ENCODE assay signal across 31 cellular contexts in genomic region chr3:170225166-170225565, GRCh38. TPM values are rescaled to one million over a fixed set of nuclear protein-coding genes. Genes with fewer than 3 reads are reported as not detected.
DNase-seq lines count a peak whose midpoint lies in the region; ATAC-seq, FAIRE-seq and TF ChIP-seq lines count a peak whose summit lies in the region.
"Had no signal": no experiment of that assay in that cellular context is flagged by ENCODE, and none has a peak within 500 bp of the region (broad histone marks: within the 10 kb centered on the region; RNA-seq: fewer than 3 reads in every experiment).

No MANE protein-coding gene starts in this region.

- POLR2A ChIA-PET in HepG2 (lab: Yijun Ruan, JAX): no interaction called here

- in situ Hi-C loops in HepG2 (cut with HindIII; ENCODE audit: extremely low pct_ligation_motif_present, low pct_unique_long_range_greater_than_20kb): no loop called here

- FAIRE-seq in HepG2 (lab: Jason Lieb, UNC): no peak
- no peak for FAIRE-seq in bronchial epithelial cell (lab: Jason Lieb, UNC)
- peak; percentile 55 for FAIRE-seq in keratinocyte (lab: Jason Lieb, UNC)
- no peak for FAIRE-seq in RCC 7860 (lab: Jason Lieb, UNC)
- FAIRE-seq: A204.1, GM18507 had no signal

- TF ChIP-seq CTCF in HepG2 (CRISPR knock-in tag; IDR thresholded peaks at IDR 0.05) (no peak), right lobe of liver (IDR thresholded peaks at IDR 0.05) (no peak), bronchial epithelial cell (IDR thresholded peaks at IDR 0.05; ENCODE audit: insufficient read depth, low read length, severe bottlenecking) (no peak), keratinocyte (optimal IDR thresholded peaks at IDR 0.05 in 1 of 3, IDR thresholded peaks at IDR 0.05 in 1 of 3, conservative IDR thresholded peaks at IDR 0.05 in 1 of 3; ENCODE audit: extremely low read depth in 1 of 3, insufficient read depth in 2 of 3, low read length in 3 of 3) (no peak), upper lobe of left lung (IDR thresholded peaks at IDR 0.05) (no peak), dorsolateral prefrontal cortex (IDR thresholded peaks at IDR 0.05 in 54 of 56, conservative IDR thresholded peaks at IDR 0.05 in 2 of 56; ENCODE audit: low read depth in 1 of 56, partially characterized antibody in 56 of 56) (no peak)

- no peak overlapping the region for H3K27ac ChIP-seq in HepG2 (ENCODE audit: extremely low read length, insufficient read depth, low read length)
- no peak overlapping the region for H3K27ac ChIP-seq in right lobe of liver
- H3K27ac ChIP-seq in keratinocyte (ENCODE audit: control insufficient read depth, insufficient read depth, low read length): peak overlapping the region; percentile 2
- H3K27ac ChIP-seq in upper lobe of left lung: no peak overlapping the region
- no peak overlapping the region for H3K27ac ChIP-seq in dorsolateral prefrontal cortex
- H3K27ac ChIP-seq: ascending aorta, transverse colon had no signal

- ATAC-seq in HepG2 (no peak), right lobe of liver (no peak), upper lobe of left lung (ENCODE audit: low FRiP score in 2 of 2) (no peak)
- ATAC-seq: activated naive CD4-positive, alpha-beta T cell treated with anti-CD3 and anti-CD28 coated beads, Interleukin-2, amount 50 U/mL, for 72 hours; left ventricle myocardium superior had no signal

- H3K36me3 ChIP-seq in HepG2 (replicated peaks in 1 of 2; ENCODE audit: control insufficient read depth in 1 of 2, insufficient read depth in 2 of 2, low read length in 2 of 2) (no peaks in the 10 kb centered on the region), right lobe of liver (no peaks in the 10 kb centered on the region), bronchial epithelial cell (ENCODE audit: control insufficient read depth, insufficient read depth, low read length) (no peaks in the 10 kb centered on the region), keratinocyte (ENCODE audit: control insufficient read depth in 2 of 2, extremely low read depth in 1 of 2, insufficient read depth in 2 of 2, low read length in 2 of 2) (no peaks in the 10 kb centered on the region), upper lobe of left lung (no peaks in the 10 kb centered on the region)
- H3K36me3 ChIP-seq: ascending aorta, sigmoid colon, stomach, transverse colon had no signal

- intact Hi-C loops in HepG2 (cut with micrococcal nuclease; ENCODE audit: unreplicated experiment) (no loop called here), right lobe of liver (cut with DNase I) (no loop called here), dorsolateral prefrontal cortex (cut with DNase I) (no loop called here)

- H3K27me3 ChIP-seq in HepG2 (ENCODE audit: control insufficient read depth in 1 of 2, insufficient read depth in 2 of 2, low read length in 2 of 2): no peaks in the 10 kb centered on the region; a peak in 1 of 5 replicates
- no peaks in the 10 kb centered on the region for H3K27me3 ChIP-seq in right lobe of liver
- no peaks in the 10 kb centered on the region for H3K27me3 ChIP-seq in bronchial epithelial cell (ENCODE audit: control insufficient read depth, insufficient read depth, low read length)
- no peaks in the 10 kb centered on the region for H3K27me3 ChIP-seq in keratinocyte (ENCODE audit: control insufficient read depth, extremely low read depth, insufficient read depth, low read length)
- H3K27me3 ChIP-seq in upper lobe of left lung: no peaks in the 10 kb centered on the region
- no peaks in the 10 kb centered on the region for H3K27me3 ChIP-seq in dorsolateral prefrontal cortex
- H3K27me3 ChIP-seq: ascending aorta, sigmoid colon, stomach, transverse colon had no signal

- H3K79me2 ChIP-seq in HepG2 (ENCODE audit: insufficient read depth, low read length) (peaks cover 59% of the 10 kb centered on the region), keratinocyte (ENCODE audit: control insufficient read depth, insufficient read depth, low read length) (peaks cover 71% of the 10 kb centered on the region)

- no peak overlapping the region for H2AFZ ChIP-seq in HepG2 (ENCODE audit: low read length)
- no peak overlapping the region for H2AFZ ChIP-seq in keratinocyte (ENCODE audit: control insufficient read depth, low read length)

- H4K20me1 ChIP-seq in HepG2 (ENCODE audit: insufficient read depth, low read length) (no peaks in the 10 kb centered on the region), keratinocyte (ENCODE audit: control insufficient read depth, extremely low read depth, insufficient read depth, low read length) (no peaks in the 10 kb centered on the region)

- TF ChIP-seq RAD21 in HepG2 (CRISPR knock-in tag; IDR thresholded peaks at IDR 0.05): no peak

- H3K4me1 ChIP-seq in HepG2 (ENCODE audit: insufficient read depth, low read length): peaks cover 45% of the 10 kb centered on the region
- peaks cover 0 to 3% (median 0%) of the 10 kb centered on the region in 4 donors for H3K4me1 ChIP-seq in right lobe of liver
- peaks cover 49% of the 10 kb centered on the region for H3K4me1 ChIP-seq in keratinocyte (ENCODE audit: control insufficient read depth, extremely low read depth, insufficient read depth, low read length)
- peaks cover 9 to 35% (median 20%) of the 10 kb centered on the region in 4 donors for H3K4me1 ChIP-seq in upper lobe of left lung

- DNase-seq in HepG2 (ENCODE audit: low spot score): no peak
- no peak for DNase-seq in right lobe of liver
- peak; percentile 58 for DNase-seq in bronchial epithelial cell (ENCODE audit: low read depth)
- DNase-seq in keratinocyte (ENCODE audit: low read depth, low spot score): no peak
- DNase-seq in RCC 7860 (ENCODE audit: low spot score): no peak
- no peak for DNase-seq in upper lobe of left lung
- no peak for DNase-seq in HUDEP-2 (lab: John Stamatoyannopoulos, UW; ENCODE audit: unreplicated experiment in 76 of 76)
- no peak for DNase-seq in dorsolateral prefrontal cortex
- DNase-seq: activated B cell treated with CpG ODN at 0.5 μM for 24 hours; activated CD4-positive, alpha-beta memory T cell treated with anti-CD3 and anti-CD28 coated beads for 36 hours; activated CD8-positive, alpha-beta memory T cell treated with anti-CD3 and anti-CD28 coated beads, Interleukin-2, amount 50 U/mL, for 48 hours; AML-193; DMS79; foreskin melanocyte; GF-D8; GOT3; hypothalamus; left ventricle myocardium superior; NCI-H1092; NCI-H187 treated with DMSO at 0.1 percent for 48 hours; NCI-H526; Right ventricle myocardium superior; sigmoid colon; stimulated activated CD4-positive, alpha-beta T cell treated with anti-CD3 and anti-CD28 coated beads, Interleukin-15, amount 100 ng/mL, for 24 hours; stomach; T-helper 9 cell; transverse colon had no signal

- H3K9ac ChIP-seq in HepG2 (ENCODE audit: insufficient read depth, low read depth, low read length): no peak overlapping the region
- no peak overlapping the region for H3K9ac ChIP-seq in keratinocyte (ENCODE audit: control insufficient read depth, extremely low read depth, insufficient read depth, low read length)

- no peaks in the 10 kb centered on the region for H3K9me1 ChIP-seq in keratinocyte (ENCODE audit: control insufficient read depth, extremely low read depth, insufficient read depth, low read length)

- dilution Hi-C loops in keratinocyte (cut with MboI; ENCODE audit: extremely low pct_ligation_motif_present, low sequenced_read_pairs): no loop called here

- H3K4me3 ChIP-seq in HepG2 (replicated peaks in 1 of 3; ENCODE audit: insufficient read depth in 1 of 3, low read depth in 2 of 3, low read length in 3 of 3): no peak overlapping the region
- H3K4me3 ChIP-seq in right lobe of liver: no peak overlapping the region
- H3K4me3 ChIP-seq in bronchial epithelial cell (ENCODE audit: low read depth, low read length): no peak overlapping the region
- H3K4me3 ChIP-seq in keratinocyte (ENCODE audit: control insufficient read depth in 2 of 3, extremely low read depth in 1 of 3, insufficient read depth in 2 of 3, low read depth in 1 of 3, low read length in 3 of 3): no peak overlapping the region
- no peak overlapping the region for H3K4me3 ChIP-seq in upper lobe of left lung
- no peak overlapping the region for H3K4me3 ChIP-seq in dorsolateral prefrontal cortex
- H3K4me3 ChIP-seq: ascending aorta, sigmoid colon, stomach, transverse colon had no signal

- 97% methylated on average over 1 of the region's 1 CpG for WGBS in HepG2 (ENCODE audit: low lambda C conversion rate)
- 82% methylated on average over 1 of the region's 1 CpG for WGBS in right lobe of liver (ENCODE audit: insufficient coverage, low coverage, low lambda C conversion rate, missing lambda C conversion rate)
- WGBS in upper lobe of left lung, 2 donors: 37 to 81% methylated on average over 1 of the region's 1 CpG

- CTCF ChIA-PET in HepG2 (lab: Yijun Ruan, JAX; ENCODE audit: low intra/inter-chr PET ratio, low total read pairs): no interaction called here

- no peak for TF ChIP-seq EP300 in HepG2 (IDR thresholded peaks at IDR 0.05; ENCODE audit: low read depth in 2 of 2, low read length in 2 of 2)
- no peak for TF ChIP-seq EP300 in HepG2 (CRISPR knock-in tag; IDR thresholded peaks at IDR 0.05; ENCODE audit: borderline replicate concordance)
- no peak for TF ChIP-seq EP300 in upper lobe of left lung (IDR thresholded peaks at IDR 0.05)

- BruUV-seq in HepG2 (replicated peaks; lab: Mats Ljungman, UMichigan): TSS peak; percentile 37

- H3K9me3 ChIP-seq in HepG2 (ENCODE audit: low read length) (no peaks in the 10 kb centered on the region), right lobe of liver (no peaks in the 10 kb centered on the region), keratinocyte (ENCODE audit: control insufficient read depth, low read depth, low read length) (no peaks in the 10 kb centered on the region), upper lobe of left lung (no peaks in the 10 kb centered on the region)
- H3K9me3 ChIP-seq: ascending aorta, sigmoid colon, stomach, transverse colon had no signal

- TF ChIP-seq POLR2A in HepG2 (IDR thresholded peaks at IDR 0.05; ENCODE audit: insufficient read depth in 1 of 2, low read depth in 2 of 2, low read length in 2 of 2) (no peak), right lobe of liver (IDR thresholded peaks at IDR 0.05) (no peak), upper lobe of left lung (IDR thresholded peaks at IDR 0.05) (no peak)

- no peak overlapping the region for H3K4me2 ChIP-seq in HepG2 (ENCODE audit: low read depth, low read length)
- peak overlapping the region; percentile 17 for H3K4me2 ChIP-seq in keratinocyte (ENCODE audit: control insufficient read depth, extremely low read depth, insufficient read depth, low read depth, low read length)

RNA-seq across cellular contexts. Expression of gene PRKCI, which starts 2.9 kb away (rescaled TPM):
- total RNA-seq in HepG2 (2016; rRNA removed; fragmentation: Illumina TruSeq; extraction: Trizol) (30.4 and 39.1 TPM in 2 replicates), right lobe of liver (10 to 100 TPM in 2 of 6 experiments, 1 to 10 TPM in 4; 8.2 to 15.7 (median 8.9) TPM), bronchial epithelial cell (58.7 and 81.8 TPM in 2 replicates), upper lobe of left lung (10 to 100 TPM; 24.7 to 94.7 (median 37.0) TPM), dorsolateral prefrontal cortex (10 to 100 TPM; 14.6 to 73.6 (median 39.8) TPM)
- total RNA-seq in HepG2 (2016; cell fraction: cytosol; rRNA removed; fragmentation: Illumina TruSeq; extraction: Trizol; ENCODE audit: low read depth): 11.6 and 12.0 TPM in 2 replicates
- 29.9 and 42.0 TPM in 2 replicates for total RNA-seq in HepG2 (2016; cell fraction: insoluble cytoplasmic fraction; rRNA removed; fragmentation: Illumina TruSeq; extraction: Trizol)
- 13.7 and 15.0 TPM in 2 replicates for total RNA-seq in HepG2 (2016; cell fraction: membrane; rRNA removed; fragmentation: Illumina TruSeq; extraction: Trizol)
- 19.8 and 28.5 TPM in 2 replicates for total RNA-seq in HepG2 (2016; cell fraction: nucleus; rRNA removed; fragmentation: Illumina TruSeq; extraction: Trizol)
- polyA plus RNA-seq in HepG2 (2011; rRNA removed) (11.7 and 17.2 TPM in 2 replicates), keratinocyte (34.9 to 53.5 TPM (median 35.9 TPM) in 3 replicates)
- polyA plus RNA-seq in HepG2 (2011; cell fraction: cytosol; rRNA removed): 6.2 and 9.0 TPM in 2 replicates
- 5.0 and 9.3 TPM in 2 replicates for polyA plus RNA-seq in HepG2 (2011; cell fraction: nucleus; rRNA removed)
- 12.9 and 22.8 TPM in 2 replicates for polyA plus RNA-seq in HepG2 (2012)
- polyA plus RNA-seq in HepG2 (2016; cell fraction: cytosol; fragmentation: Illumina TruSeq; extraction: Trizol; ENCODE audit: low read depth): 2.5 and 3.2 TPM in 2 replicates
- 29.3 and 31.7 TPM in 2 replicates for polyA plus RNA-seq in HepG2 (2016; cell fraction: insoluble cytoplasmic fraction; fragmentation: Illumina TruSeq; extraction: Trizol; ENCODE audit: low read depth)
- polyA plus RNA-seq in HepG2 (2016; cell fraction: membrane; fragmentation: Illumina TruSeq; extraction: Trizol; ENCODE audit: low read depth): 5.4 and 6.7 TPM in 2 replicates
- polyA plus RNA-seq in HepG2 (2016; cell fraction: nucleus; fragmentation: Illumina TruSeq; extraction: Trizol; ENCODE audit: insufficient read depth, low read depth): 25.1 and 26.3 TPM in 2 replicates
- polyA minus RNA-seq in HepG2 (2011; rRNA and poly(A)+ RNA removed; ENCODE audit: low replicate concordance): 14.9 and 45.3 TPM in 2 replicates
- 20.2 and 22.9 TPM in 2 replicates for polyA minus RNA-seq in HepG2 (2011; cell fraction: cytosol; rRNA and poly(A)+ RNA removed)
- polyA minus RNA-seq in HepG2 (2011; cell fraction: nucleus; rRNA and poly(A)+ RNA removed): 34.5 and 41.0 TPM in 2 replicates
- 39.1 TPM for polyA plus RNA-seq in keratinocyte (2011; ENCODE audit: low read depth)
- polyA plus RNA-seq in keratinocyte (2011; cell fraction: cytosol; rRNA removed): 26.0 and 49.9 TPM in 2 replicates
- polyA plus RNA-seq in keratinocyte (2011; cell fraction: nucleus; rRNA removed): 35.9 and 55.4 TPM in 2 replicates
- polyA plus RNA-seq in keratinocyte (2012; ENCODE audit: low replicate concordance): 31.0 and 38.8 TPM in 2 replicates
- 9.6 to 73.5 TPM (median 41.1 TPM) in 3 replicates for polyA minus RNA-seq in keratinocyte
- 42.4 TPM for polyA minus RNA-seq in keratinocyte (2011; cell fraction: cytosol; rRNA and poly(A)+ RNA removed)
- 36.2 and 73.1 TPM in 2 replicates for polyA minus RNA-seq in keratinocyte (2011; cell fraction: nucleus; rRNA and poly(A)+ RNA removed)

RNA-seq across cellular contexts. Expression of gene PHC3, which starts 43.6 kb away (rescaled TPM):
- total RNA-seq in HepG2 (2016; rRNA removed; fragmentation: Illumina TruSeq; extraction: Trizol) (16.5 and 24.1 TPM in 2 replicates), right lobe of liver (10 to 100 TPM; 20.0 to 32.6 (median 23.5) TPM), bronchial epithelial cell (13.7 TPM in 2 replicates), upper lobe of left lung (100 to 1,000 TPM in 2 of 6 donors, 10 to 100 TPM in 4; 50.7 to 182 (median 76.3) TPM), dorsolateral prefrontal cortex (100 to 1,000 TPM in 88 of 120 experiments, 10 to 100 TPM in 32; 76.0 to 170 (median 110) TPM)
- total RNA-seq in HepG2 (2016; cell fraction: cytosol; rRNA removed; fragmentation: Illumina TruSeq; extraction: Trizol; ENCODE audit: low read depth): 83.1 and 87.8 TPM in 2 replicates
- total RNA-seq in HepG2 (2016; cell fraction: insoluble cytoplasmic fraction; rRNA removed; fragmentation: Illumina TruSeq; extraction: Trizol): 15.1 and 19.9 TPM in 2 replicates
- 17.9 and 22.5 TPM in 2 replicates for total RNA-seq in HepG2 (2016; cell fraction: membrane; rRNA removed; fragmentation: Illumina TruSeq; extraction: Trizol)
- total RNA-seq in HepG2 (2016; cell fraction: nucleus; rRNA removed; fragmentation: Illumina TruSeq; extraction: Trizol): 45.6 and 47.3 TPM in 2 replicates
- polyA plus RNA-seq in HepG2 (2011; rRNA removed) (42.9 and 49.0 TPM in 2 replicates), keratinocyte (32.2 to 37.6 TPM (median 37.5 TPM) in 3 replicates)
- 18.5 and 21.7 TPM in 2 replicates for polyA plus RNA-seq in HepG2 (2011; cell fraction: cytosol; rRNA removed)
- polyA plus RNA-seq in HepG2 (2011; cell fraction: nucleus; rRNA removed): 64.0 and 65.6 TPM in 2 replicates
- 12.8 and 14.1 TPM in 2 replicates for polyA plus RNA-seq in HepG2 (2012)
- polyA plus RNA-seq in HepG2 (2016; cell fraction: cytosol; fragmentation: Illumina TruSeq; extraction: Trizol; ENCODE audit: low read depth): 0.53 and 0.69 TPM in 2 replicates
- 6.1 and 6.6 TPM in 2 replicates for polyA plus RNA-seq in HepG2 (2016; cell fraction: insoluble cytoplasmic fraction; fragmentation: Illumina TruSeq; extraction: Trizol; ENCODE audit: low read depth)
- polyA plus RNA-seq in HepG2 (2016; cell fraction: membrane; fragmentation: Illumina TruSeq; extraction: Trizol; ENCODE audit: low read depth): 0.78 TPM in 2 replicates
- 21.1 and 24.6 TPM in 2 replicates for polyA plus RNA-seq in HepG2 (2016; cell fraction: nucleus; fragmentation: Illumina TruSeq; extraction: Trizol; ENCODE audit: insufficient read depth, low read depth)
- 193 and 376 TPM in 2 replicates for polyA minus RNA-seq in HepG2 (2011; rRNA and poly(A)+ RNA removed; ENCODE audit: low replicate concordance)
- 15.6 and 17.5 TPM in 2 replicates for polyA minus RNA-seq in HepG2 (2011; cell fraction: cytosol; rRNA and poly(A)+ RNA removed)
- polyA minus RNA-seq in HepG2 (2011; cell fraction: nucleus; rRNA and poly(A)+ RNA removed): 86.4 and 113 TPM in 2 replicates
- polyA plus RNA-seq in keratinocyte (2011; ENCODE audit: low read depth): 4.2 TPM
- polyA plus RNA-seq in keratinocyte (2011; cell fraction: cytosol; rRNA removed): 18.0 and 35.8 TPM in 2 replicates
- 59.9 and 63.9 TPM in 2 replicates for polyA plus RNA-seq in keratinocyte (2011; cell fraction: nucleus; rRNA removed)
- 14.1 and 14.6 TPM in 2 replicates for polyA plus RNA-seq in keratinocyte (2012; ENCODE audit: low replicate concordance)
- 134 to 139 TPM (median 136 TPM) in 3 replicates for polyA minus RNA-seq in keratinocyte
- 13.8 TPM for polyA minus RNA-seq in keratinocyte (2011; cell fraction: cytosol; rRNA and poly(A)+ RNA removed)
- polyA minus RNA-seq in keratinocyte (2011; cell fraction: nucleus; rRNA and poly(A)+ RNA removed): 32.9 and 73.2 TPM in 2 replicates
